27 cellular contexts compared by ENCODE assay signal in the genomic region with DNA sequence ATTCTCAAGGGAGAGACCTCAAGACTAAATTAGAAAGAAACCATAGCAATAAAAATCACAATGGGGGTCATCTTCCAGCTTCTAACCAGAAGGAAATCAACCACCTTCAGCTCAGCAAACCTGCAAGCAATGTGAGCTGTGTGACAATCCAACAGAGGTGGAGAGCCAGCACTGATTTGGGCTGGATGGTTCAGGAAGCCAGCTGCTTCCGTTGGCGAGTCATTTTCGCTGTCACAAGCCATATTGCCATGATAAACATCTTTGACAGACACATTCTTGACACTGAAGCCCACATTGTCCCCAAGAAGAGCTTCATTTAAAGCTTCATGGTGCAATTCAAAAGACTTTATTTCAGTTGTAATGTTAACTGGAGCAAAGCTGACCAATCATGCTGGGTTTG.
"Had no signal": no experiment of that assay in that cellular context is flagged by ENCODE, and none has a peak within 500 bp of the region (broad histone marks: within the 10 kb centered on the region; RNA-seq: fewer than 3 reads in every experiment).

No MANE protein-coding gene starts in this region.

- FAIRE-seq: bronchial epithelial cell, endometrium, endothelial cell of umbilical vein had no signal

- DNase-seq: activated CD4-positive, alpha-beta memory T cell treated with anti-CD3 and anti-CD28 coated beads, Interleukin-2, amount 10 ng/mL, durations not matched to agents 7 days and 5 days; activated CD4-positive, alpha-beta T cell treated with anti-CD3 and anti-CD28 coated beads for 1 hour; activated CD4-positive, alpha-beta T cell treated with anti-CD3 and anti-CD28 coated beads for 4 hours; activated CD4-positive, alpha-beta T cell treated with anti-CD3 and anti-CD28 coated beads, Interleukin-2, amount 10 ng/mL, durations not matched to agents 7 days and 5 days; activated CD4-positive, alpha-beta T cell treated with anti-CD3 and anti-CD28 coated beads, Interleukin-2, amount 50 U/mL, for 4 hours; activated CD8-positive, alpha-beta memory T cell treated with anti-CD3 and anti-CD28 coated beads, Interleukin-2, amount 50 U/mL, for 48 hours; activated gamma-delta T cell treated with Interleukin-2 at 50 U/mL for 16 hours; activated naive CD4-positive, alpha-beta T cell treated with anti-CD3 and anti-CD28 coated beads, Interleukin-2, amount 50 U/mL, for 16 hours; activated naive CD4-positive, alpha-beta T cell treated with Interleukin-2 at 50 U/mL for 16 hours; activated T-cell treated with anti-CD3 and anti-CD28 coated beads for 4 hours; activated T-cell treated with anti-CD3 and anti-CD28 coated beads, Interleukin-2, amount 50 U/mL, for 24 hours; activated T-cell treated with anti-CD3 and anti-CD28 coated beads, Interleukin-2, amount 50 U/mL, for 72 hours; amniotic stem cell; anterior cingulate cortex; brain microvascular endothelial cell; effector CD8-positive, alpha-beta T cell; esophagus squamous epithelium; foreskin melanocyte; heart right ventricle; T1000 had no signal

- H3K36me3 ChIP-seq: brain microvascular endothelial cell, esophagus squamous epithelium, gastroesophageal sphincter had no signal

- H3K4me1 ChIP-seq: esophagus squamous epithelium, gastroesophageal sphincter, heart right ventricle had no signal

- H3K4me3 ChIP-seq: coronary artery, esophagus squamous epithelium, gastroesophageal sphincter, heart right ventricle, hepatocyte had no signal

- H3K9me3 ChIP-seq: esophagus squamous epithelium, gastroesophageal sphincter had no signal

- H3K27me3 ChIP-seq: brain microvascular endothelial cell, esophagus squamous epithelium, gastroesophageal sphincter, heart right ventricle, hepatocyte had no signal

- H3K4me2 ChIP-seq: hepatocyte had no signal

- ATAC-seq: activated T-cell treated with anti-CD3 and anti-CD28 coated beads, Interleukin-2, amount 50 U/mL, for 72 hours; gastroesophageal sphincter; heart right ventricle had no signal

- H3K27ac ChIP-seq: brain microvascular endothelial cell, coronary artery, epithelial cell of prostate, esophagus squamous epithelium, gastroesophageal sphincter, heart right ventricle, hepatocyte had no signal
